8 cellular contexts compared by ENCODE assay signal in genomic region chr16:75109732-75110243, GRCh38. TPM values are rescaled to one million over a fixed set of nuclear protein-coding genes. Genes with fewer than 3 reads are reported as not detected.
A peak's percentile ranks its signal among the peaks of the same experiment; 100 is the strongest.
DNase-seq lines count a peak whose midpoint lies in the region; ATAC-seq, FAIRE-seq and TF ChIP-seq lines count a peak whose summit lies in the region.

No MANE protein-coding gene starts in this region.

- WGBS in A549 (ENCODE audit: missing lambda C conversion rate) = 92% methylated on average over 10 of the region's 10 CpGs
- WGBS in right cardiac atrium = 53% methylated on average over 10 of the region's 10 CpGs

- H3K9me3 Mint-ChIP-seq in activated T-helper 1 cell treated with anti-CD3 and anti-CD28 coated beads, Interleukin-12 subunit alpha, Interleukin-12 subunit beta, Interleukin-2, Interleukin-4 antibody, amounts not matched to agents 30 ng/mL and 10 ng/mL and 1 ng/mL, durations not matched to agents 14 hours and 24 hours and 36 hours = no peaks in the 10 kb centered on the region

- H3K4me1 ChIP-seq in A549 (peaks cover 39% of the 10 kb centered on the region), right cardiac atrium (ENCODE audit: control insufficient read depth, insufficient read depth, low read length) (peaks cover 12% of the 10 kb centered on the region)

- no peak for TF ChIP-seq POLR2A in A549 (IDR thresholded peaks at IDR 0.05; ENCODE audit: low read length)

- no peaks in the 10 kb centered on the region for H3K27me3 ChIP-seq in right cardiac atrium (ENCODE audit: control insufficient read depth, insufficient read depth)

- TF ChIP-seq RAD21 in A549 (conservative IDR thresholded peaks at IDR 0.05 in 1 of 2, IDR thresholded peaks at IDR 0.05 in 1 of 2) = no peak

- no peak for TF ChIP-seq CTCF in A549 (IDR thresholded peaks at IDR 0.05)

- no peak for TF ChIP-seq EP300 in A549 (IDR thresholded peaks at IDR 0.05)

- peaks cover 73% of the 10 kb centered on the region for H3K4me1 Mint-ChIP-seq in activated T-helper 1 cell treated with anti-CD3 and anti-CD28 coated beads, Interleukin-12 subunit alpha, Interleukin-12 subunit beta, Interleukin-2, Interleukin-4 antibody, amounts not matched to agents 30 ng/mL and 10 ng/mL and 1 ng/mL, durations not matched to agents 14 hours and 24 hours and 36 hours (ENCODE audit: low read depth)

- peak overlapping the region; percentile 71 to 90 for H3K27ac ChIP-seq in A549
- peak overlapping the region; percentile 76 for H3K27ac ChIP-seq in right cardiac atrium (ENCODE audit: low read length)

- intact Hi-C loops in activated T-helper 1 cell treated with anti-CD3 and anti-CD28 coated beads, Interleukin-12 subunit alpha, Interleukin-12 subunit beta, Interleukin-2, Interleukin-4 antibody, amounts not matched to agents 30 ng/mL and 10 ng/mL and 1 ng/mL, durations not matched to agents 14 hours and 24 hours and 36 hours (cut with micrococcal nuclease) = loop anchor here (1.0 kb wide), 2 partner anchors 10 to 34 kb away; no protein-coding TSS in a partner anchor
- intact Hi-C loops in right cardiac atrium (cut with DNase I) = loop anchor here (2.0 to 5.0 kb wide), 2 partner anchors 111 to 112 kb away; partner anchors contain the start of gene ZNRF1 (in 4 of the 4)

- CTCF ChIA-PET in A549 (lab: Yijun Ruan, JAX) = interaction anchor here (0.8 to 13.4 kb wide), 12 partner anchors 11 to 248 kb away, joined by 3 to 252 read pairs (median 6); partner anchors contain the start of gene ZNRF1

- H3K9me3 ChIP-seq in A549 (no peaks in the 10 kb centered on the region), right cardiac atrium (ENCODE audit: control insufficient read depth, low read length) (no peaks in the 10 kb centered on the region)

- H3K27me3 Mint-ChIP-seq in activated T-helper 1 cell treated with anti-CD3 and anti-CD28 coated beads, Interleukin-12 subunit alpha, Interleukin-12 subunit beta, Interleukin-2, Interleukin-4 antibody, amounts not matched to agents 30 ng/mL and 10 ng/mL and 1 ng/mL, durations not matched to agents 14 hours and 24 hours and 36 hours (ENCODE audit: insufficient read depth) = no peaks in the 10 kb centered on the region

- no peak for DNase-seq in A549 (ENCODE audit: low read depth in 1 of 2, low spot score in 1 of 2)
- DNase-seq in HT-29 (ENCODE audit: low spot score) = peak; percentile 45
- DNase-seq in activated T-helper 1 cell treated with anti-CD3 and anti-CD28 coated beads, Interleukin-12 subunit alpha, Interleukin-12 subunit beta, Interleukin-2, Interleukin-4 antibody, amounts not matched to agents 30 ng/mL and 10 ng/mL and 1 ng/mL, durations not matched to agents 14 hours and 24 hours and 36 hours (ENCODE audit: low spot score) = no peak
- peak; percentile 52 to 87 (median 78) for DNase-seq in right cardiac atrium
- peak; percentile 48 for DNase-seq in superior temporal gyrus (ENCODE audit: extremely low spot score)
- no peak for DNase-seq in GM19240 (ENCODE audit: insufficient read length, low spot score)
- DNase-seq in putamen (ENCODE audit: low spot score) = no peak
- DNase-seq in medulla oblongata (ENCODE audit: extremely low spot score) = no peak

- POLR2A ChIA-PET in A549 (lab: Yijun Ruan, JAX) = interaction anchor here (1.6 kb wide), 1 partner anchor 111 kb away, joined by 6 read pairs; the partner anchor contains the start of gene ZNRF1

- FAIRE-seq in A549 (lab: Jason Lieb, UNC) = no peak

- peaks cover 19% of the 10 kb centered on the region for H3K36me3 Mint-ChIP-seq in activated T-helper 1 cell treated with anti-CD3 and anti-CD28 coated beads, Interleukin-12 subunit alpha, Interleukin-12 subunit beta, Interleukin-2, Interleukin-4 antibody, amounts not matched to agents 30 ng/mL and 10 ng/mL and 1 ng/mL, durations not matched to agents 14 hours and 24 hours and 36 hours (ENCODE audit: low read depth)

- peak overlapping the region; percentile 92 for H3K27ac Mint-ChIP-seq in activated T-helper 1 cell treated with anti-CD3 and anti-CD28 coated beads, Interleukin-12 subunit alpha, Interleukin-12 subunit beta, Interleukin-2, Interleukin-4 antibody, amounts not matched to agents 30 ng/mL and 10 ng/mL and 1 ng/mL, durations not matched to agents 14 hours and 24 hours and 36 hours

- H3K4me2 ChIP-seq in A549 = peak overlapping the region; percentile 77

- H3K4me3 Mint-ChIP-seq in activated T-helper 1 cell treated with anti-CD3 and anti-CD28 coated beads, Interleukin-12 subunit alpha, Interleukin-12 subunit beta, Interleukin-2, Interleukin-4 antibody, amounts not matched to agents 30 ng/mL and 10 ng/mL and 1 ng/mL, durations not matched to agents 14 hours and 24 hours and 36 hours = peak overlapping the region; percentile 79

- ATAC-seq in A549 = no peak
- ATAC-seq in right cardiac atrium = peak; percentile 42 to 57

- H3K4me3 ChIP-seq in A549 = no peak overlapping the region
- no peak overlapping the region for H3K4me3 ChIP-seq in right cardiac atrium (ENCODE audit: low read length)

TF ChIP-seq in A549, 52 proteins besides CTCF, POLR2A, EP300 and RAD21:
- TF ChIP-seq HMGXB4 (CRISPR knock-in tag; IDR thresholded peaks at IDR 0.05; ENCODE audit: borderline replicate concordance) (no peak), FOSL2 (IDR thresholded peaks at IDR 0.05) (no peak), FOSL2 (CRISPR knock-in tag; IDR thresholded peaks at IDR 0.05) (no peak)
TF ChIP-seq in A549: peak in this region for 0.

RNA-seq across cellular contexts. Expression of gene LDHD, which starts 6.8 kb away (rescaled TPM):
- polyA plus RNA-seq in A549 (2011; rRNA removed) (0.79 and 0.90 TPM in 2 replicates), A549 (2017; fragmentation: RNase III; extraction: RNeasy Plus Mini Kit Qiagen cat#74134 plus additional on column Dnase treatment) (0.83 to 1.3 TPM (median 1.1 TPM) in 3 replicates), right cardiac atrium (56.5 TPM)
- 1.1 and 1.4 TPM in 2 replicates for polyA plus RNA-seq in A549 (2012; cell fraction: cytosol; rRNA removed)
- 3.0 and 3.8 TPM in 2 replicates for polyA plus RNA-seq in A549 (2012; cell fraction: nucleus; rRNA removed)
- polyA minus RNA-seq in A549 (2011; rRNA and poly(A)+ RNA removed) = 0.44 and 0.87 TPM in 2 replicates
- 0.08 and 1.4 TPM in 2 replicates for total RNA-seq in HT-29 (2014; rRNA removed; shearing (Covaris generic))
- total RNA-seq in activated T-helper 1 cell treated with anti-CD3 and anti-CD28 coated beads, Interleukin-12 subunit alpha, Interleukin-12 subunit beta, Interleukin-2, Interleukin-4 antibody, amounts not matched to agents 30 ng/mL and 10 ng/mL and 1 ng/mL, durations not matched to agents 14 hours and 24 hours and 36 hours = 0.20 and 0.26 TPM in 2 replicates
- 10 to 100 TPM; 28.2 to 55.9 (median 39.5) TPM for total RNA-seq in right cardiac atrium

RNA-seq across cellular contexts. Expression of gene ZFP1, which starts 38.5 kb away (rescaled TPM):
- polyA plus RNA-seq in A549 (2011; rRNA removed) (14.0 and 16.1 TPM in 2 replicates), A549 (2017; fragmentation: RNase III; extraction: RNeasy Plus Mini Kit Qiagen cat#74134 plus additional on column Dnase treatment) (12.1 to 14.4 TPM (median 13.3 TPM) in 3 replicates), right cardiac atrium (3.8 TPM)
- polyA plus RNA-seq in A549 (2012; cell fraction: cytosol; rRNA removed) = 2.9 and 4.7 TPM in 2 replicates
- 1.4 and 2.2 TPM in 2 replicates for polyA plus RNA-seq in A549 (2012; cell fraction: nucleus; rRNA removed)
- polyA minus RNA-seq in A549 (2011; rRNA and poly(A)+ RNA removed) = 9.1 and 11.8 TPM in 2 replicates
- 2.2 and 2.8 TPM in 2 replicates for total RNA-seq in HT-29 (2014; rRNA removed; shearing (Covaris generic))
- 12.3 and 14.6 TPM in 2 replicates for total RNA-seq in activated T-helper 1 cell treated with anti-CD3 and anti-CD28 coated beads, Interleukin-12 subunit alpha, Interleukin-12 subunit beta, Interleukin-2, Interleukin-4 antibody, amounts not matched to agents 30 ng/mL and 10 ng/mL and 1 ng/mL, durations not matched to agents 14 hours and 24 hours and 36 hours
- 10 to 100 TPM in 1 of 4 donors, 1 to 10 TPM in 3; 6.4 to 11.2 (median 9.1) TPM for total RNA-seq in right cardiac atrium

Comparison
In these comparisons a context has a peak if more than half of its experiments do, and no peak if none do; other contexts are left out.
1. ATAC-seq: peak in right cardiac atrium (2 of 2); none in A549 (0 of 2).
2. DNase-seq: peak in HT-29 (single experiment), right cardiac atrium (3 of 3) and superior temporal gyrus (single experiment); none in A549 (0 of 2), activated T-helper 1 cell treated with anti-CD3 and anti-CD28 coated beads, Interleukin-12 subunit alpha, Interleukin-12 subunit beta, Interleukin-2, Interleukin-4 antibody, amounts not matched to agents 30 ng/mL and 10 ng/mL and 1 ng/mL, durations not matched to agents 14 hours and 24 hours and 36 hours (single experiment), GM19240 (single experiment), putamen (single experiment) and medulla oblongata (single experiment).
3. RNA of gene LDHD, which starts 6.8 kb away (total RNA-seq): 28.2 to 55.9 TPM in right cardiac atrium; 0.08 to 1.4 TPM in HT-29 and 0.20 to 0.26 TPM in activated T-helper 1 cell treated with anti-CD3 and anti-CD28 coated beads, Interleukin-12 subunit alpha, Interleukin-12 subunit beta, Interleukin-2, Interleukin-4 antibody, amounts not matched to agents 30 ng/mL and 10 ng/mL and 1 ng/mL, durations not matched to agents 14 hours and 24 hours and 36 hours; every median in the first group is over 10 times any median in the second.